Comparison of ENCODE assay signal across 8 cellular contexts in the genomic region with DNA sequence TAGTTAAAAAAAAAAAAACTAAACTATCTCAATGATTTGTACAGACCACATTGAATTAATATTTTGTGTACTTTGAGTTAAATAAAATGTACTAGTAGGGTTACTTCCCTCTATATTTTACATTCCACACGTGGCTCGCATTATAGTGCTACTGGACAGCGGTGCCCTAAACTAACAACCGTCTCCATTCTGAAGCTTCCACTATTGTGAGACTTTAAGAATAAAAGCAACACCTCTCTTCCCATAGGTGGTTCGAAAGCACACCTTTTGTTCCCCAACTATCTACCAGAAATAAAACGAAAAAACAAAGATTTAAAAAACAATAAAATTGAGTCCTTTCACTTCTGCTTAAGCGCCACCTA. TPM values are rescaled to one million over a fixed set of nuclear protein-coding genes. Genes with fewer than 3 reads are reported as not detected.
A peak's percentile ranks its signal among the peaks of the same experiment; 100 is the strongest.
DNase-seq lines count a peak whose midpoint lies in the region; ATAC-seq lines count a peak whose summit lies in the region.

No MANE protein-coding gene starts in this region.

- CTCF ChIA-PET in activated CD8-positive, alpha-beta memory T cell treated with anti-CD3 and anti-CD28 coated beads, Interleukin-2, amount 10 ng/mL, durations not matched to agents 7 days and 5 days (lab: Charles Lee), result interaction anchor here (1.1 to 3.6 kb wide), 7 partner anchors 10 to 60 kb away, joined by 3 to 24 read pairs (median 5); partner anchors contain the start of gene API5

- H3K9me3 Mint-ChIP-seq in activated CD8-positive, alpha-beta memory T cell treated with anti-CD3 and anti-CD28 coated beads, Interleukin-2, amount 10 ng/mL, durations not matched to agents 7 days and 5 days (ENCODE audit: low read depth), result no peaks in the 10 kb centered on the region
- H3K9me3 Mint-ChIP-seq in activated T-helper 17 cell treated with anti-CD3 and anti-CD28 coated beads, Interleukin-2, amount 50 U/mL, for 72 hours, result no peaks in the 10 kb centered on the region

- peak overlapping the region; percentile 88 for H3K4me3 Mint-ChIP-seq in activated CD8-positive, alpha-beta memory T cell treated with anti-CD3 and anti-CD28 coated beads, Interleukin-2, amount 10 ng/mL, durations not matched to agents 7 days and 5 days
- peak overlapping the region; percentile 98 for H3K4me3 Mint-ChIP-seq in activated T-helper 17 cell treated with anti-CD3 and anti-CD28 coated beads, Interleukin-2, amount 50 U/mL, for 72 hours

- DNase-seq in activated CD8-positive, alpha-beta memory T cell treated with anti-CD3 and anti-CD28 coated beads, Interleukin-2, amount 10 ng/mL, durations not matched to agents 7 days and 5 days, result no peak
- DNase-seq in activated CD8-positive, alpha-beta memory T cell treated with anti-CD3 and anti-CD28 coated beads for 24 hours, result no peak
- DNase-seq in superior temporal gyrus (ENCODE audit: extremely low spot score), result peak; percentile 63
- no peak for DNase-seq in activated CD4-positive, alpha-beta T cell treated with anti-CD3 and anti-CD28 coated beads, Interleukin-2, amount 50 U/mL, for 1 hour

- no peaks in the 10 kb centered on the region for H3K27me3 Mint-ChIP-seq in activated CD8-positive, alpha-beta memory T cell treated with anti-CD3 and anti-CD28 coated beads, Interleukin-2, amount 10 ng/mL, durations not matched to agents 7 days and 5 days
- no peaks in the 10 kb centered on the region for H3K27me3 Mint-ChIP-seq in activated T-helper 17 cell treated with anti-CD3 and anti-CD28 coated beads, Interleukin-2, amount 50 U/mL, for 72 hours

- ATAC-seq in activated CD8-positive, alpha-beta memory T cell treated with anti-CD3 and anti-CD28 coated beads, Interleukin-2, amount 10 ng/mL, durations not matched to agents 7 days and 5 days, result no peak
- no peak for ATAC-seq in activated T-helper 17 cell treated with anti-CD3 and anti-CD28 coated beads, Interleukin-2, amount 50 U/mL, for 72 hours (replicated peaks)
- ATAC-seq in GM21529 (IDR thresholded peaks at IDR 0.05; ENCODE audit: unreplicated experiment), result no peak
- ATAC-seq in HG02571 (IDR thresholded peaks at IDR 0.05; ENCODE audit: unreplicated experiment), result no peak

- peaks cover 42% of the 10 kb centered on the region for H3K4me1 Mint-ChIP-seq in activated CD8-positive, alpha-beta memory T cell treated with anti-CD3 and anti-CD28 coated beads, Interleukin-2, amount 10 ng/mL, durations not matched to agents 7 days and 5 days
- peaks cover 19% of the 10 kb centered on the region for H3K4me1 Mint-ChIP-seq in activated T-helper 17 cell treated with anti-CD3 and anti-CD28 coated beads, Interleukin-2, amount 50 U/mL, for 72 hours

- peaks cover 8% of the 10 kb centered on the region for H3K36me3 Mint-ChIP-seq in activated CD8-positive, alpha-beta memory T cell treated with anti-CD3 and anti-CD28 coated beads, Interleukin-2, amount 10 ng/mL, durations not matched to agents 7 days and 5 days
- peaks cover 6% of the 10 kb centered on the region for H3K36me3 Mint-ChIP-seq in activated T-helper 17 cell treated with anti-CD3 and anti-CD28 coated beads, Interleukin-2, amount 50 U/mL, for 72 hours (ENCODE audit: low read depth)

- H3K27ac Mint-ChIP-seq in activated CD8-positive, alpha-beta memory T cell treated with anti-CD3 and anti-CD28 coated beads, Interleukin-2, amount 10 ng/mL, durations not matched to agents 7 days and 5 days, result peak overlapping the region; percentile 96
- H3K27ac Mint-ChIP-seq in activated T-helper 17 cell treated with anti-CD3 and anti-CD28 coated beads, Interleukin-2, amount 50 U/mL, for 72 hours, result peak overlapping the region; percentile 97

- peak overlapping the region; percentile 97 for H3K4me3 ChIP-seq in iPS-18c (ENCODE audit: insufficient read depth, low read depth, low read length)

- no peaks in the 10 kb centered on the region for H3K9me3 ChIP-seq in iPS-18c (ENCODE audit: control insufficient read depth, insufficient read depth, low read length)

RNA-seq across cellular contexts. Expression of gene TTC17, which starts 0.4 kb away (rescaled TPM):
- 10 to 100 TPM; 55.7 to 91.9 TPM for total RNA-seq in activated CD8-positive, alpha-beta memory T cell treated with anti-CD3 and anti-CD28 coated beads, Interleukin-2, amount 10 ng/mL, durations not matched to agents 7 days and 5 days
- total RNA-seq in activated T-helper 17 cell treated with anti-CD3 and anti-CD28 coated beads, Interleukin-2, amount 50 U/mL, for 72 hours, result 10 to 100 TPM; 58.3 to 77.4 TPM

RNA-seq across cellular contexts. Expression of gene API5, which starts 46.5 kb away (rescaled TPM):
- 100 to 1,000 TPM in 1 of 2 experiments, 10 to 100 TPM in 1; 99.5 to 134 TPM for total RNA-seq in activated CD8-positive, alpha-beta memory T cell treated with anti-CD3 and anti-CD28 coated beads, Interleukin-2, amount 10 ng/mL, durations not matched to agents 7 days and 5 days
- total RNA-seq in activated T-helper 17 cell treated with anti-CD3 and anti-CD28 coated beads, Interleukin-2, amount 50 U/mL, for 72 hours, result 100 to 1,000 TPM in 1 of 2 donors, 10 to 100 TPM in 1; 95.2 to 157 TPM
